In genomic region chr9:132728497-132728896, GRCh38 we compare ENCODE assay signal across 26 cellular contexts.
"Had no signal": no experiment of that assay in that cellular context is flagged by ENCODE, and none has a peak within 500 bp of the region (broad histone marks: within the 10 kb centered on the region; RNA-seq: fewer than 3 reads in every experiment).

No MANE protein-coding gene starts in this region.

- H3K9me3 ChIP-seq: left lung, lower lobe of right lung, psoas muscle, right lobe of liver, stomach, thoracic aorta, tibial artery, upper lobe of right lung had no signal

- FAIRE-seq: islet of Langerhans, kidney, urothelium cell line had no signal

- DNase-seq: hypothalamus; immature natural killer cell; kidney; left colon; left lung; lower lobe of right lung; mammary epithelial cell; mesenchymal stem cell; naive thymus-derived CD8-positive, alpha-beta T cell; nucleus accumbens; psoas muscle; stimulated activated CD4-positive, alpha-beta T cell treated with anti-CD3 and anti-CD28 coated beads, Interleukin-12 subunit alpha, Interleukin-12 subunit beta, amount 100 ng/mL, for 4 hours; stimulated activated CD4-positive, alpha-beta T cell treated with anti-CD3 and anti-CD28 coated beads, Interleukin-15, amount 100 ng/mL, for 24 hours; stimulated activated CD4-positive, alpha-beta T cell treated with anti-CD3 and anti-CD28 coated beads, Interleukin-2, amount 100 ng/mL, for 24 hours; stimulated activated CD4-positive, alpha-beta T cell treated with anti-CD3 and anti-CD28 coated beads, Interleukin-4, amount 100 ng/mL, for 1 hour; stimulated activated naive B cell treated with anti-CD40 and anti-IgM and Interleukin-4, amounts not matched to agents 10 μg/mL and 1 μg/mL and 100 μg/mL, for 72 hours; stimulated activated naive CD8-positive, alpha-beta T cell treated with anti-CD3 and anti-CD28 coated beads, Interleukin-15, Interleukin-2, amounts not matched to agents 100 U/mL and 50 U/mL, for 24 hours; stomach; tibial artery; trophoblast cell; upper lobe of right lung had no signal

- H3K36me3 ChIP-seq: left lung, lower lobe of right lung, right lobe of liver, stomach, thoracic aorta, tibial artery, upper lobe of right lung had no signal

- H3K27me3 ChIP-seq: left lung, right lobe of liver, upper lobe of right lung had no signal

- H3K4me1 ChIP-seq: left lung, lower lobe of right lung, parathyroid adenoma, psoas muscle, right lobe of liver, tibial artery, upper lobe of right lung had no signal

- H3K79me2 ChIP-seq: parathyroid adenoma had no signal

- H3K27ac ChIP-seq: left lung, lower lobe of right lung, parathyroid adenoma, psoas muscle, right lobe of liver, stomach, thoracic aorta, tibial artery, upper lobe of right lung had no signal

- ATAC-seq: naive thymus-derived CD8-positive, alpha-beta T cell; psoas muscle; right lobe of liver; stimulated activated naive B cell treated with anti-CD40 and anti-IgM and Interleukin-4, amounts not matched to agents 10 μg/mL and 1 μg/mL and 100 μg/mL, for 72 hours; stimulated activated naive CD8-positive, alpha-beta T cell treated with anti-CD3 and anti-CD28 coated beads, Interleukin-15, Interleukin-2, amounts not matched to agents 100 U/mL and 50 U/mL, for 24 hours had no signal

- H3K9ac ChIP-seq: parathyroid adenoma had no signal

- H2AFZ ChIP-seq: parathyroid adenoma had no signal

- H3K4me3 ChIP-seq: left lung, lower lobe of right lung, psoas muscle, right lobe of liver, stomach, thoracic aorta, tibial artery, upper lobe of right lung had no signal
